1 cellular context compared by ENCODE assay signal in genomic region chr3:170037463-170038433, GRCh38.
TF ChIP-seq lines count a peak whose summit lies in the region.

TSS of gene GPR160 (plus strand) at chr3:170037995. CDS start at chr3:170083973, 45,978 bp downstream.

TF ChIP-seq in K562, 482 proteins besides CTCF, POLR2A, EP300 and RAD21 (continued from another document and continues in another):
- no peak for TF ChIP-seq ZBTB11 (CRISPR knock-in tag; IDR thresholded peaks at IDR 0.05)
- no peak for TF ChIP-seq NFE2 (IDR thresholded peaks at IDR 0.05; ENCODE audit: low read depth)
- no peak for TF ChIP-seq HDAC3 (IDR thresholded peaks at IDR 0.05; ENCODE audit: borderline replicate concordance, partially characterized antibody)
- no peak for TF ChIP-seq ZNF830 (CRISPR knock-in tag; IDR thresholded peaks at IDR 0.05)
- no peak for TF ChIP-seq ZKSCAN8 (CRISPR knock-in tag; IDR thresholded peaks at IDR 0.05)
- no peak for TF ChIP-seq PCBP2 (IDR thresholded peaks at IDR 0.05; ENCODE audit: low read depth, low read length, poor library complexity, severe bottlenecking)
- no peak for TF ChIP-seq SP1 (CRISPR knock-in tag; IDR thresholded peaks at IDR 0.05)
- TF ChIP-seq SRSF1 (IDR thresholded peaks at IDR 0.05; ENCODE audit: low read depth, low read length): no peak
- TF ChIP-seq ARHGAP35 (IDR thresholded peaks at IDR 0.05; ENCODE audit: partially characterized antibody): no peak
- no peak for TF ChIP-seq ZNF12 (CRISPR knock-in tag; IDR thresholded peaks at IDR 0.05)
- no peak for TF ChIP-seq PHB2 (IDR thresholded peaks at IDR 0.05; ENCODE audit: low read depth)
- no peak for TF ChIP-seq FOXJ2 (tag; IDR thresholded peaks at IDR 0.05)
- no peak for TF ChIP-seq POLR3G (IDR thresholded peaks at IDR 0.05; ENCODE audit: extremely low read depth, insufficient read length, insufficient replicate concordance)
- no peak for TF ChIP-seq KHSRP (IDR thresholded peaks at IDR 0.05)
- TF ChIP-seq ZNF165 (CRISPR knock-in tag; IDR thresholded peaks at IDR 0.05; ENCODE audit: borderline replicate concordance): no peak
- peak; percentile 66 for TF ChIP-seq SMC3 (conservative IDR thresholded peaks at IDR 0.05; ENCODE audit: insufficient read depth, low read depth, low read length)
- no peak for TF ChIP-seq SMARCA5 (IDR thresholded peaks at IDR 0.05)
- TF ChIP-seq XRCC3 (IDR thresholded peaks at IDR 0.05): no peak
- TF ChIP-seq GTF2E2 (tag; IDR thresholded peaks at IDR 0.05): no peak
- TF ChIP-seq CEBPB (tag; IDR thresholded peaks at IDR 0.05): no peak
- no peak for TF ChIP-seq TAF15 (IDR thresholded peaks at IDR 0.05; ENCODE audit: low read depth, low read length)
- TF ChIP-seq POLR2H (tag; IDR thresholded peaks at IDR 0.05; ENCODE audit: low read depth): no peak
- peak; percentile 65 to 82; a peak in 2 of 4 replicates for TF ChIP-seq MAZ (CRISPR knock-in tag; conservative IDR thresholded peaks at IDR 0.05 in 1 of 2, IDR thresholded peaks at IDR 0.05 in 1 of 2)
- TF ChIP-seq THRB (CRISPR knock-in tag; conservative IDR thresholded peaks at IDR 0.05): no peak
- TF ChIP-seq TAF7 (tag; IDR thresholded peaks at IDR 0.05): no peak
- TF ChIP-seq ZNF212 (CRISPR knock-in tag; IDR thresholded peaks at IDR 0.05): no peak
- no peak for TF ChIP-seq HNRNPL (IDR thresholded peaks at IDR 0.05; ENCODE audit: low read depth, low read length)
- no peak for TF ChIP-seq BDP1 (IDR thresholded peaks at IDR 0.05; ENCODE audit: insufficient read depth, insufficient read length)
- no peak for TF ChIP-seq TFAM (CRISPR knock-in tag; conservative IDR thresholded peaks at IDR 0.05)
- no peak for TF ChIP-seq CEBPG (CRISPR knock-in tag; IDR thresholded peaks at IDR 0.05)
- no peak for TF ChIP-seq CEBPG (tag; conservative IDR thresholded peaks at IDR 0.05 in 1 of 2, IDR thresholded peaks at IDR 0.05 in 1 of 2)
- no peak for TF ChIP-seq TAF1 (IDR thresholded peaks at IDR 0.05; ENCODE audit: control insufficient read depth, extremely low read depth, insufficient read depth, low read length, severe bottlenecking)
- no peak for TF ChIP-seq KAT8 (IDR thresholded peaks at IDR 0.05; ENCODE audit: low read depth)
- TF ChIP-seq ZC3H8 (IDR thresholded peaks at IDR 0.05): no peak
- TF ChIP-seq MEIS2 (IDR thresholded peaks at IDR 0.05; ENCODE audit: partially characterized antibody): no peak
- no peak for TF ChIP-seq HIVEP1 (CRISPR knock-in tag; IDR thresholded peaks at IDR 0.05)
- TF ChIP-seq MED1 (CRISPR knock-in tag; IDR thresholded peaks at IDR 0.05; ENCODE audit: borderline replicate concordance): no peak
- TF ChIP-seq ZNF277 (CRISPR knock-in tag; IDR thresholded peaks at IDR 0.05; ENCODE audit: borderline replicate concordance): no peak
- no peak for TF ChIP-seq HMGN3 (IDR thresholded peaks at IDR 0.05; ENCODE audit: borderline replicate concordance, extremely low read depth, insufficient read length, low read depth, low read length)
- no peak for TF ChIP-seq SIX5 (IDR thresholded peaks at IDR 0.05; ENCODE audit: borderline replicate concordance in 1 of 2, insufficient read depth in 1 of 2, low read depth in 1 of 2, low read length in 2 of 2)
- no peak for TF ChIP-seq SIN3B (IDR thresholded peaks at IDR 0.05; ENCODE audit: low read depth)
- TF ChIP-seq HCFC1 (IDR thresholded peaks at IDR 0.05; ENCODE audit: low read depth, low read length): no peak
- TF ChIP-seq ZNF740 (CRISPR knock-in tag; IDR thresholded peaks at IDR 0.05): peak; percentile 80; the same call in 1 of the 2 replicates
- no peak; a peak in 1 of 4 replicates for TF ChIP-seq ZNF740 (tag; IDR thresholded peaks at IDR 0.05)
- no peak for TF ChIP-seq ZNF778 (CRISPR knock-in tag; IDR thresholded peaks at IDR 0.05)
- TF ChIP-seq ZNF280A (IDR thresholded peaks at IDR 0.05; ENCODE audit: low read depth, partially characterized antibody): no peak
- no peak for TF ChIP-seq ZNF354B (CRISPR knock-in tag; IDR thresholded peaks at IDR 0.05)
- TF ChIP-seq TCFL5 (CRISPR knock-in tag; conservative IDR thresholded peaks at IDR 0.05): no peak
- no peak for TF ChIP-seq E4F1 (CRISPR knock-in tag; IDR thresholded peaks at IDR 0.05; ENCODE audit: borderline replicate concordance)
- TF ChIP-seq SAFB2 (IDR thresholded peaks at IDR 0.05; ENCODE audit: borderline replicate concordance, low read depth, low read length, severe bottlenecking): no peak
- no peak for TF ChIP-seq PREB (CRISPR knock-in tag; IDR thresholded peaks at IDR 0.05)
- 0 out of 2 replicates have a peak, but pooled peaks have one; percentile 46 for TF ChIP-seq FOXK1 (CRISPR knock-in tag; IDR thresholded peaks at IDR 0.05; ENCODE audit: borderline replicate concordance)
- 0 out of 2 replicates have a peak, but pooled peaks have one; percentile 24 for TF ChIP-seq DEAF1 (CRISPR knock-in tag; IDR thresholded peaks at IDR 0.05)
- no peak for TF ChIP-seq ZBTB26 (CRISPR knock-in tag; IDR thresholded peaks at IDR 0.05)
- TF ChIP-seq GATA2 (CRISPR knock-in tag; IDR thresholded peaks at IDR 0.05): no peak
- no peak for TF ChIP-seq HES1 (IDR thresholded peaks at IDR 0.05; ENCODE audit: low read depth)
- TF ChIP-seq SUPT5H (IDR thresholded peaks at IDR 0.05): no peak
- TF ChIP-seq ZNF146 (CRISPR knock-in tag; IDR thresholded peaks at IDR 0.05; ENCODE audit: unreplicated experiment): no peak
- TF ChIP-seq HDGF (IDR thresholded peaks at IDR 0.05): no peak
- no peak for TF ChIP-seq RFX5 (IDR thresholded peaks at IDR 0.05; ENCODE audit: low read depth, low read length)
- TF ChIP-seq ELF4 (CRISPR knock-in tag; IDR thresholded peaks at IDR 0.05): no peak
- no peak for TF ChIP-seq FOSL1 (tag; conservative IDR thresholded peaks at IDR 0.05)
- TF ChIP-seq SPI1 (IDR thresholded peaks at IDR 0.05; ENCODE audit: borderline replicate concordance, low read depth, low read length): no peak
